9 cellular contexts compared by ENCODE assay signal in genomic region chr3:152405915-152406802, GRCh38.
DNase-seq lines count a peak whose midpoint lies in the region; ATAC-seq, FAIRE-seq and TF ChIP-seq lines count a peak whose summit lies in the region.
"Had no signal": no experiment of that assay in that cellular context is flagged by ENCODE, and none has a peak within 500 bp of the region (broad histone marks: within the 10 kb centered on the region; RNA-seq: fewer than 3 reads in every experiment).

No MANE protein-coding gene starts in this region.

- FAIRE-seq in GM12878 (lab: Jason Lieb, UNC): peak; percentile 52

- no peak overlapping the region for H2BK5ac ChIP-seq in mesenchymal stem cell (ENCODE audit: low read depth, low read length, poor library complexity, severe bottlenecking)

- intact Hi-C loops in GM12878 (cut with micrococcal nuclease; ENCODE audit: unreplicated experiment): no loop called here

- ATAC-seq in GM12878 (peak; percentile 22; the same call in 2 of the 3 replicates), HG02938 (IDR thresholded peaks at IDR 0.05; ENCODE audit: unreplicated experiment) (no peak)

- TF ChIP-seq RAD21 in Ishikawa (IDR thresholded peaks at IDR 0.05; ENCODE audit: low read depth) (no peak), GM12878 (IDR thresholded peaks at IDR 0.05; ENCODE audit: insufficient read depth, low read depth, low read length) (no peak)

- no peak overlapping the region for H3K23ac ChIP-seq in mesenchymal stem cell (ENCODE audit: low read length in 2 of 2)

- POLR2A ChIA-PET in GM12878 (lab: Charles Lee): interaction anchor here (0.5 to 0.9 kb wide), 3 partner anchors 10 to 246 kb away, joined by 3 to 6 read pairs (median 3); no protein-coding TSS in a partner anchor

- no TSS peak for BruUV-seq in GM12878 (replicated peaks; lab: Mats Ljungman, UMichigan)

- no peak overlapping the region for H2AK5ac ChIP-seq in mesenchymal stem cell (ENCODE audit: low read length, severe bottlenecking)

- CTCF ChIA-PET in GM12878 (lab: Yijun Ruan, JAX): interaction anchor here (0.8 to 1.2 kb wide), 4 partner anchors 11 to 122 kb away, joined by 3 read pairs; no protein-coding TSS in a partner anchor

- no peak overlapping the region for H4K91ac ChIP-seq in mesenchymal stem cell (ENCODE audit: low read length)

- no peak overlapping the region for H3K4me2 ChIP-seq in GM12878 (ENCODE audit: control insufficient read depth, insufficient read depth)
- no peak overlapping the region for H3K4me2 ChIP-seq in mesenchymal stem cell (ENCODE audit: low read length, poor library complexity, severe bottlenecking)

- no peak overlapping the region for H3K14ac ChIP-seq in mesenchymal stem cell (ENCODE audit: low read length in 2 of 2)

- H3K36me3 ChIP-seq in ACC112 (ENCODE audit: insufficient read depth, low read length): no peaks in the 10 kb centered on the region
- peaks cover 0 to 8% of the 10 kb centered on the region in 2 experiments; a peak in 1 of 4 replicates for H3K36me3 ChIP-seq in GM12878 (ENCODE audit: control insufficient read depth in 2 of 2, insufficient read depth in 2 of 2, low read length in 1 of 2)
- no peaks in the 10 kb centered on the region for H3K36me3 ChIP-seq in mesenchymal stem cell (ENCODE audit: control insufficient read depth in 1 of 2, insufficient read depth in 2 of 2, low read depth in 1 of 2, low read length in 2 of 2)

- DNase-seq in GM12878 (ENCODE audit: low read depth, low spot score) (no peak), mesenchymal stem cell (peak; percentile 94), T1000 (lab: John Stamatoyannopoulos, UW) (no peak), DMS53 (lab: John Stamatoyannopoulos, UW) (no peak)
- no peak for DNase-seq in NK-92 treated with Interleukin-12 subunit alpha and Interleukin-12 subunit beta, amount 100 ng/mL, for 24 hours (lab: John Stamatoyannopoulos, UW)
- DNase-seq: GF-D8 had no signal

- TF ChIP-seq EP300 in Ishikawa (IDR thresholded peaks at IDR 0.05; ENCODE audit: borderline replicate concordance): peak; percentile 19; the same call in 1 of the 2 replicates
- no peak for TF ChIP-seq EP300 in GM12878 (IDR thresholded peaks at IDR 0.05; ENCODE audit: borderline replicate concordance in 1 of 2, control insufficient read depth in 1 of 2, low read depth in 2 of 2, low read length in 2 of 2)

- SMC1A ChIA-PET in GM12878 (lab: Charles Lee; ENCODE audit: uncharacterized antibody, unreplicated experiment): interaction anchor here (0.6 to 2.6 kb wide), 9 partner anchors 12 to 333 kb away, joined by 3 to 10 read pairs (median 3); no protein-coding TSS in a partner anchor

- H3K18ac ChIP-seq in mesenchymal stem cell (ENCODE audit: low read depth in 1 of 2, low read length in 2 of 2): peak overlapping the region in 1 of 2 experiments; percentile 5

- H3K4ac ChIP-seq in mesenchymal stem cell (ENCODE audit: low read depth in 1 of 2, low read length in 2 of 2): no peak overlapping the region

- no peaks in the 10 kb centered on the region for H4K20me1 ChIP-seq in GM12878 (ENCODE audit: control insufficient read depth, insufficient read depth)

- peak overlapping the region; percentile 72 for H3K4me3 ChIP-seq in ACC112 (ENCODE audit: low read depth, low read length)
- H3K4me3 ChIP-seq in GM12878: no peak overlapping the region
- peak overlapping the region in 1 of 2 experiments; percentile 68 for H3K4me3 ChIP-seq in mesenchymal stem cell (ENCODE audit: insufficient read depth in 1 of 2, low read depth in 1 of 2, low read length in 2 of 2)

- H2BK15ac ChIP-seq in mesenchymal stem cell (ENCODE audit: low read depth, poor library complexity, severe bottlenecking): no peak overlapping the region

- H2AFZ ChIP-seq in ACC112 (ENCODE audit: low read length, unreplicated experiment) (no peak overlapping the region), GM12878 (ENCODE audit: control insufficient read depth, low read depth, low read length) (no peak overlapping the region), mesenchymal stem cell (ENCODE audit: low read depth, low read length) (no peak overlapping the region)

- RAD21 ChIA-PET in GM12878 (lab: Charles Lee; ENCODE audit: unreplicated experiment): no interaction called here

- H4K8ac ChIP-seq in mesenchymal stem cell (ENCODE audit: low read length): no peak overlapping the region

- H3K4me1 ChIP-seq in ACC112 (ENCODE audit: control insufficient read depth, insufficient read depth, low read length, unreplicated experiment) (peaks cover 52% of the 10 kb centered on the region), GM12878 (ENCODE audit: control insufficient read depth, insufficient read depth, low read length) (no peaks in the 10 kb centered on the region; the same call in 1 of the 2 replicates), mesenchymal stem cell (ENCODE audit: control insufficient read depth, insufficient read depth, low read depth, low read length) (peaks cover 6% of the 10 kb centered on the region)

- no peaks in the 10 kb centered on the region for H3K27me3 ChIP-seq in ACC112 (ENCODE audit: insufficient read depth, low read length)
- H3K27me3 ChIP-seq in GM12878 (replicated peaks in 1 of 2; ENCODE audit: control insufficient read depth in 2 of 2, insufficient read depth in 2 of 2, low read length in 1 of 2): no peaks in the 10 kb centered on the region
- no peaks in the 10 kb centered on the region for H3K27me3 ChIP-seq in mesenchymal stem cell (ENCODE audit: control insufficient read depth in 1 of 2, insufficient read depth in 1 of 2, low read length in 2 of 2)

- H3K9me3 ChIP-seq in GM12878 (replicated peaks; ENCODE audit: control insufficient read depth, insufficient read depth, low read length) (peaks cover 3% of the 10 kb centered on the region; the same call in 2 of the 3 replicates), mesenchymal stem cell (ENCODE audit: control insufficient read depth, low read length) (no peaks in the 10 kb centered on the region)

- in situ Hi-C loops in GM12878 (cut with MboI): no loop called here

- TF ChIP-seq POLR2A in GM12878 (IDR thresholded peaks at IDR 0.05; ENCODE audit: low read depth, low read length): no peak

- H3K79me2 ChIP-seq in ACC112 (ENCODE audit: control insufficient read depth, insufficient read depth, low read length, unreplicated experiment) (peaks cover 86% of the 10 kb centered on the region), GM12878 (ENCODE audit: control insufficient read depth, insufficient read depth, low read length) (peaks cover 79% of the 10 kb centered on the region)

- H2BK120ac ChIP-seq in mesenchymal stem cell (ENCODE audit: low read depth, low read length): no peak overlapping the region

- H3K27ac ChIP-seq in ACC112 (ENCODE audit: low read depth, low read length) (peak overlapping the region; percentile 95), GM12878 (ENCODE audit: control insufficient read depth, insufficient read depth) (no peak overlapping the region), mesenchymal stem cell (ENCODE audit: low read length, poor library complexity, severe bottlenecking) (peak overlapping the region; percentile 21)

- H2BK12ac ChIP-seq in mesenchymal stem cell (ENCODE audit: low read length in 2 of 2): no peak overlapping the region

- 86% methylated on average over 3 of the region's 3 CpGs for WGBS in GM12878 (ENCODE audit: insufficient coverage, insufficient replicate concordance, low lambda C conversion rate, missing lambda C conversion rate)
- WGBS in mesenchymal stem cell: 66% methylated on average over 3 of the region's 3 CpGs

- no peaks in the 10 kb centered on the region for H3K79me1 ChIP-seq in mesenchymal stem cell (replicated peaks; ENCODE audit: low read length, poor library complexity, severe bottlenecking)

- H3K9ac ChIP-seq in GM12878 (ENCODE audit: control insufficient read depth, insufficient read depth, low read length) (no peak overlapping the region), mesenchymal stem cell (ENCODE audit: low read length) (peak overlapping the region; percentile 81)

- no peak for TF ChIP-seq CTCF in GM12878 (IDR thresholded peaks at IDR 0.05 in 2 of 3, conservative IDR thresholded peaks at IDR 0.05 in 1 of 3; ENCODE audit: control insufficient read depth in 2 of 3, extremely low read depth in 1 of 3, insufficient read depth in 1 of 3, low read depth in 3 of 3, low read length in 3 of 3)

TF ChIP-seq in Ishikawa, 13 proteins besides CTCF, POLR2A, EP300 and RAD21 (continues in another document):
- TF ChIP-seq TAF1 (IDR thresholded peaks at IDR 0.05; ENCODE audit: low read depth) (no peak), CEBPB (IDR thresholded peaks at IDR 0.05) (peak; percentile 98), MAX (IDR thresholded peaks at IDR 0.05) (no peak), USF1 (IDR thresholded peaks at IDR 0.05) (no peak), ZBTB7A (IDR thresholded peaks at IDR 0.05; ENCODE audit: low read depth) (no peak), NFIC (IDR thresholded peaks at IDR 0.05) (no peak), TEAD4 (IDR thresholded peaks at IDR 0.05) (peak; percentile 47), TCF12 (IDR thresholded peaks at IDR 0.05; ENCODE audit: low read depth) (no peak)

TF ChIP-seq in GM12878, 131 proteins besides CTCF, POLR2A, EP300 and RAD21:
- TF ChIP-seq NR2F1 (conservative IDR thresholded peaks at IDR 0.05): no peak
- TF ChIP-seq POLR2AphosphoS2 (IDR thresholded peaks at IDR 0.05; ENCODE audit: low read depth, low read length): no peak
- TF ChIP-seq TCF3 (IDR thresholded peaks at IDR 0.05; ENCODE audit: borderline replicate concordance, insufficient read depth, low read depth, low read length): no peak
- no peak for TF ChIP-seq TCF7 (IDR thresholded peaks at IDR 0.05; ENCODE audit: borderline replicate concordance)
- no peak for TF ChIP-seq USF2 (IDR thresholded peaks at IDR 0.05; ENCODE audit: borderline replicate concordance, low read depth, low read length)
- TF ChIP-seq ZNF384 (IDR thresholded peaks at IDR 0.05; ENCODE audit: borderline replicate concordance, low read depth, low read length): no peak
